14 cellular contexts compared by ENCODE assay signal in the genomic region with DNA sequence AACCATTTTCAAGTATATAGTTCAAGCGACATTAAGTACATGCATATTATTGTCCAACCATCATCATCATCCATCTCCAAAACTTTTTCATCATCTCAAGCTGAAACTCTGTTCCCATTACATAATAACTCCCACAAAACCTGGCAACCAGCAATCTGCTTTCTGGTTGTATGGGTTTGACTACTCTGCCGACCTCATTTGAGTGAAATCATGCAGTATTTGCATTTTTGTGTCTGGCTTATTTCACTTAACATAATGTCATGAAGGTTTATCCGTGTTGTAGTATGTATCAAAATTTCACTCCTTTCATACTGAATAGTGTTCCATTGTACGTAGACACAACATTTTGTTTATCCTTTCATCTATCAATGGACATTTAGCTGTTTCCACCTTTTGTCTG.
DNase-seq lines count a peak whose midpoint lies in the region; ATAC-seq, FAIRE-seq and TF ChIP-seq lines count a peak whose summit lies in the region.
"Had no signal": no experiment of that assay in that cellular context is flagged by ENCODE, and none has a peak within 500 bp of the region (broad histone marks: within the 10 kb centered on the region; RNA-seq: fewer than 3 reads in every experiment).

No MANE protein-coding gene starts in this region.

- ATAC-seq in GM18867 (IDR thresholded peaks at IDR 0.05; ENCODE audit: unreplicated experiment) (peak; percentile 15), HG02610 (IDR thresholded peaks at IDR 0.05; ENCODE audit: unreplicated experiment) (peak; percentile 16), pancreas (no peak)

- no peak for DNase-seq in CD8-positive, alpha-beta memory T cell
- DNase-seq in Karpas-422 (no peak), dedifferentiated amniotic fluid mesenchymal stem cell (ENCODE audit: extremely low spot score) (no peak), GM13977 (ENCODE audit: low spot score) (no peak), pancreas (no peak), hippocampal formation (lab: John Stamatoyannopoulos, UW) (no peak)
- DNase-seq: erythroblast; mesendoderm; NK-92 treated with Interleukin-12 subunit alpha and Interleukin-12 subunit beta, amount 100 ng/mL, for 24 hours; ovary had no signal

- TF ChIP-seq CTCF in GM13977 (IDR thresholded peaks at IDR 0.05; ENCODE audit: extremely low read depth, insufficient read depth, missing control alignments) (no peak), pancreas (IDR thresholded peaks at IDR 0.05) (no peak)

- no peaks in the 10 kb centered on the region for H3K27me3 Mint-ChIP-seq in CD8-positive, alpha-beta memory T cell

- no peak for FAIRE-seq in pancreas (lab: Jason Lieb, UNC)

- H2AFZ ChIP-seq in Karpas-422 (ENCODE audit: low read length), result 0 out of 2 replicates have a peak overlapping the region, but pooled peaks have one; percentile 36

- no peaks in the 10 kb centered on the region for H3K9me2 ChIP-seq in Karpas-422 (replicated peaks; ENCODE audit: insufficient read depth, low read length)

- POLR2A ChIA-PET in CD8-positive, alpha-beta memory T cell (lab: Charles Lee), result no interaction called here

- no peaks in the 10 kb centered on the region for H3K36me3 ChIP-seq in CD8-positive, alpha-beta memory T cell (ENCODE audit: insufficient read depth, low read length)
- H3K36me3 ChIP-seq in Karpas-422 (ENCODE audit: insufficient read depth, low read length) (no peaks in the 10 kb centered on the region), pancreas (no peaks in the 10 kb centered on the region)
- H3K36me3 ChIP-seq: ovary had no signal

- peak overlapping the region; percentile 43 to 83 (median 64) for H3K4me3 Mint-ChIP-seq in CD8-positive, alpha-beta memory T cell

- CTCF ChIA-PET in CD8-positive, alpha-beta memory T cell (lab: Charles Lee), result no interaction called here

- H3K9me3 ChIP-seq in CD8-positive, alpha-beta memory T cell (ENCODE audit: low read length), result no peaks in the 10 kb centered on the region
- no peaks in the 10 kb centered on the region for H3K9me3 ChIP-seq in Karpas-422 (ENCODE audit: low read length)
- no peaks in the 10 kb centered on the region for H3K9me3 ChIP-seq in pancreas
- H3K9me3 ChIP-seq: ovary had no signal

- H3K4me1 Mint-ChIP-seq in CD8-positive, alpha-beta memory T cell, result peaks cover 4 to 21% (median 14%) of the 10 kb centered on the region in 3 donors

- no peaks in the 10 kb centered on the region for H3K79me2 ChIP-seq in Karpas-422 (ENCODE audit: low read length)

- H4K20me1 ChIP-seq in Karpas-422 (ENCODE audit: insufficient read depth, low read depth, low read length), result no peaks in the 10 kb centered on the region

- in situ Hi-C loops in GM13977 (cut with MboI; ENCODE audit: low pct_unique_long_range_greater_than_20kb, low sequenced_read_pairs, unreplicated experiment), result no loop called here

- intact Hi-C loops in pancreas (cut with DNase I), result no loop called here

- no peaks in the 10 kb centered on the region for H3K36me3 Mint-ChIP-seq in CD8-positive, alpha-beta memory T cell

- H3K27ac ChIP-seq in CD8-positive, alpha-beta memory T cell (ENCODE audit: low read depth, low read length), result no peak overlapping the region
- no peak overlapping the region for H3K27ac ChIP-seq in Karpas-422 (ENCODE audit: low read length)
- no peak overlapping the region for H3K27ac ChIP-seq in pancreas
- H3K27ac ChIP-seq: KMS-11, ovary, SK-N-MC had no signal

- no peak overlapping the region for H3K4me3 ChIP-seq in CD8-positive, alpha-beta memory T cell (ENCODE audit: low read length)
- peak overlapping the region; percentile 46; the same call in 1 of the 2 replicates for H3K4me3 ChIP-seq in Karpas-422 (ENCODE audit: low read length)
- no peak overlapping the region for H3K4me3 ChIP-seq in pancreas
- H3K4me3 ChIP-seq: ovary, SK-N-MC had no signal

- 52 to 66% methylated on average over 4 of the region's 4 CpGs for WGBS in pancreas, 2 donors

- no peaks in the 10 kb centered on the region for H3K27me3 ChIP-seq in CD8-positive, alpha-beta memory T cell (ENCODE audit: insufficient read depth, low read length, poor library complexity, severe bottlenecking)
- H3K27me3 ChIP-seq in Karpas-422 (ENCODE audit: low read length), result 0 out of 2 replicates have a peak, but pooled peaks cover 2% of the 10 kb centered on the region
- H3K27me3 ChIP-seq in pancreas, result no peaks in the 10 kb centered on the region
- H3K27me3 ChIP-seq: ovary had no signal

- H3K9me3 Mint-ChIP-seq in CD8-positive, alpha-beta memory T cell, result no peaks in the 10 kb centered on the region

- H3K27ac Mint-ChIP-seq in CD8-positive, alpha-beta memory T cell, result peak overlapping the region in 3 of 8 donors; percentile 5 to 31 (median 20)

- H3K4me1 ChIP-seq in CD8-positive, alpha-beta memory T cell (ENCODE audit: insufficient read depth, low read length), result no peaks in the 10 kb centered on the region
- H3K4me1 ChIP-seq in Karpas-422 (ENCODE audit: low read length) (peaks cover 21% of the 10 kb centered on the region), pancreas (no peaks in the 10 kb centered on the region)

- no peak overlapping the region for H3K9ac ChIP-seq in Karpas-422 (ENCODE audit: low read length)
- H3K9ac ChIP-seq: KMS-11 had no signal

- peak overlapping the region; percentile 59 for H3K4me2 ChIP-seq in Karpas-422 (ENCODE audit: low read depth, low read length, poor library complexity, severe bottlenecking)
- H3K4me2 ChIP-seq: KMS-11 had no signal

Comparison
In these comparisons a context has a peak if more than half of its experiments do, and no peak if none do; other contexts are left out.
1. ATAC-seq: peak in GM18867 (single experiment) and HG02610 (single experiment); none in pancreas (0 of 4).